29 cellular contexts compared by ENCODE assay signal in the genomic region with DNA sequence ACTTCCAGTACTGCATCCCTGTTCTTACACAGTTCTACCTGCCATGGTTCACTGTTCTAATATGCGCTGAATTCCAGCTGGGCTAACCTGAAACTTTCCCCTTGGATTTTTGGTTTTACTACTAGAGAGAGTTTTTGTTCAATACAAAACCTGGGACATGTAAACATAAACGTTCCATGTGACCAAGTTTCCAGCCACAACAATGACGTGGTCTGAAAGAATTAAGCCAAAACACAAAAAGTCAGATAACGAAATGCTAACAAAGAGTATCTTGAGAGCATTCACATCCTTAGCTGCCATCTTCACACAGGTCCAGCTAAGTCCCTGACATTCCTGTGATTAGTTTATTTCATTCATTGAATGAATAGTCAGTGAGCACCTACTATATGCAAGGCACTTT.
"Had no signal": no experiment of that assay in that cellular context is flagged by ENCODE, and none has a peak within 500 bp of the region (broad histone marks: within the 10 kb centered on the region; RNA-seq: fewer than 3 reads in every experiment).

No MANE protein-coding gene starts in this region.

- H3K36me3 ChIP-seq: ascending aorta, breast epithelium, esophagus muscularis mucosa, gastroesophageal sphincter, heart right ventricle had no signal

- H3K9me3 ChIP-seq: body of pancreas had no signal

- H3K4me1 ChIP-seq: ascending aorta, body of pancreas, breast epithelium, heart right ventricle had no signal

- H3K27me3 Mint-ChIP-seq: activated CD4-positive, alpha-beta memory T cell treated with anti-CD3 and anti-CD28 coated beads, Interleukin-2, amount 10 ng/mL, durations not matched to agents 7 days and 5 days; activated CD4-positive, alpha-beta T cell treated with anti-CD3 and anti-CD28 coated beads, Interleukin-2, amount 10 ng/mL, durations not matched to agents 7 days and 5 days; activated naive CD4-positive, alpha-beta T cell treated with anti-CD3 and anti-CD28 coated beads, Interleukin-2, amount 10 ng/mL, durations not matched to agents 7 days and 5 days; activated T-cell treated with anti-CD3 and anti-CD28 coated beads, Interleukin-2, amount 50 U/mL, for 24 hours; central memory CD8-positive, alpha-beta T cell; effector memory CD8-positive, alpha-beta T cell had no signal

- DNase-seq: activated CD4-positive, alpha-beta memory T cell treated with anti-CD3 and anti-CD28 coated beads, Interleukin-2, amount 10 ng/mL, durations not matched to agents 7 days and 5 days; activated CD4-positive, alpha-beta T cell treated with anti-CD3 and anti-CD28 coated beads for 1 hour; activated CD4-positive, alpha-beta T cell treated with anti-CD3 and anti-CD28 coated beads for 4 hours; activated CD4-positive, alpha-beta T cell treated with anti-CD3 and anti-CD28 coated beads, Interleukin-2, amount 10 ng/mL, durations not matched to agents 7 days and 5 days; activated CD4-positive, alpha-beta T cell treated with anti-CD3 and anti-CD28 coated beads, Interleukin-2, amount 50 U/mL, for 4 hours; activated CD4-positive, CD25-positive, alpha-beta regulatory T cell; activated CD8-positive, alpha-beta memory T cell treated with anti-CD3 and anti-CD28 coated beads, Interleukin-2, amount 50 U/mL, for 48 hours; activated gamma-delta T cell; activated naive CD4-positive, alpha-beta T cell; activated naive CD4-positive, alpha-beta T cell treated with anti-CD3 and anti-CD28 coated beads, Interleukin-2, amount 10 ng/mL, durations not matched to agents 7 days and 5 days; activated naive CD8-positive, alpha-beta T cell treated with anti-CD3 and anti-CD28 coated beads, Interleukin-2, amount 10 ng/mL, durations not matched to agents 7 days and 5 days; activated T-cell treated with anti-CD3 and anti-CD28 coated beads for 4 hours; activated T-cell treated with anti-CD3 and anti-CD28 coated beads, Interleukin-2, amount 50 U/mL, for 24 hours; activated T-cell treated with anti-CD3 and anti-CD28 coated beads, Interleukin-2, amount 50 U/mL, for 72 hours; body of pancreas; cortex of kidney; dermis blood vessel endothelial cell; effector CD4-positive, alpha-beta T cell; effector memory CD8-positive, alpha-beta T cell; erythroblast; foreskin melanocyte; heart right ventricle; T-helper 2 cell had no signal

- H3K4me3 ChIP-seq: ascending aorta, body of pancreas, breast epithelium, esophagus muscularis mucosa, gastroesophageal sphincter, heart right ventricle had no signal

- H3K36me3 Mint-ChIP-seq: activated naive CD4-positive, alpha-beta T cell treated with anti-CD3 and anti-CD28 coated beads, Interleukin-2, amount 10 ng/mL, durations not matched to agents 7 days and 5 days; activated naive CD8-positive, alpha-beta T cell treated with anti-CD3 and anti-CD28 coated beads, Interleukin-2, amount 10 ng/mL, durations not matched to agents 7 days and 5 days had no signal

- H3K27me3 ChIP-seq: ascending aorta, body of pancreas, breast epithelium, esophagus muscularis mucosa, gastroesophageal sphincter, heart right ventricle had no signal

- H3K4me3 Mint-ChIP-seq: activated CD4-positive, alpha-beta memory T cell treated with anti-CD3 and anti-CD28 coated beads, Interleukin-2, amount 10 ng/mL, durations not matched to agents 7 days and 5 days; activated CD4-positive, alpha-beta T cell treated with anti-CD3 and anti-CD28 coated beads, Interleukin-2, amount 10 ng/mL, durations not matched to agents 7 days and 5 days; activated naive CD4-positive, alpha-beta T cell treated with anti-CD3 and anti-CD28 coated beads, Interleukin-2, amount 10 ng/mL, durations not matched to agents 7 days and 5 days; activated naive CD8-positive, alpha-beta T cell treated with anti-CD3 and anti-CD28 coated beads, Interleukin-2, amount 10 ng/mL, durations not matched to agents 7 days and 5 days; activated T-cell treated with anti-CD3 and anti-CD28 coated beads, Interleukin-2, amount 50 U/mL, for 24 hours; activated T-cell treated with anti-CD3 and anti-CD28 coated beads, Interleukin-2, amount 50 U/mL, for 72 hours; central memory CD8-positive, alpha-beta T cell; effector memory CD8-positive, alpha-beta T cell had no signal

- H3K27ac Mint-ChIP-seq: activated CD4-positive, alpha-beta memory T cell treated with anti-CD3 and anti-CD28 coated beads, Interleukin-2, amount 10 ng/mL, durations not matched to agents 7 days and 5 days; activated CD4-positive, alpha-beta T cell treated with anti-CD3 and anti-CD28 coated beads, Interleukin-2, amount 10 ng/mL, durations not matched to agents 7 days and 5 days; activated naive CD4-positive, alpha-beta T cell treated with anti-CD3 and anti-CD28 coated beads, Interleukin-2, amount 10 ng/mL, durations not matched to agents 7 days and 5 days; activated naive CD4-positive, alpha-beta T cell treated with anti-CD3 and anti-CD28 coated beads, Interleukin-2, amount 50 U/mL, for 72 hours; activated naive CD8-positive, alpha-beta T cell treated with anti-CD3 and anti-CD28 coated beads, Interleukin-2, amount 10 ng/mL, durations not matched to agents 7 days and 5 days; activated T-cell treated with anti-CD3 and anti-CD28 coated beads, Interleukin-2, amount 50 U/mL, for 24 hours; activated T-cell treated with anti-CD3 and anti-CD28 coated beads, Interleukin-2, amount 50 U/mL, for 72 hours; effector memory CD8-positive, alpha-beta T cell had no signal

- H3K27ac ChIP-seq: ascending aorta, body of pancreas, breast epithelium, esophagus muscularis mucosa, gastroesophageal sphincter, heart right ventricle had no signal

- H3K4me1 Mint-ChIP-seq: activated CD4-positive, alpha-beta memory T cell treated with anti-CD3 and anti-CD28 coated beads, Interleukin-2, amount 10 ng/mL, durations not matched to agents 7 days and 5 days; activated CD4-positive, alpha-beta T cell treated with anti-CD3 and anti-CD28 coated beads, Interleukin-2, amount 10 ng/mL, durations not matched to agents 7 days and 5 days; activated naive CD4-positive, alpha-beta T cell treated with anti-CD3 and anti-CD28 coated beads, Interleukin-2, amount 10 ng/mL, durations not matched to agents 7 days and 5 days; activated naive CD8-positive, alpha-beta T cell treated with anti-CD3 and anti-CD28 coated beads, Interleukin-2, amount 10 ng/mL, durations not matched to agents 7 days and 5 days; central memory CD8-positive, alpha-beta T cell had no signal

- ATAC-seq: activated naive CD4-positive, alpha-beta T cell treated with anti-CD3 and anti-CD28 coated beads, Interleukin-2, amount 50 U/mL, for 72 hours; activated T-cell treated with anti-CD3 and anti-CD28 coated beads, Interleukin-2, amount 50 U/mL, for 72 hours; body of pancreas; effector memory CD8-positive, alpha-beta T cell; gastroesophageal sphincter; heart right ventricle had no signal
